In the genomic region with DNA sequence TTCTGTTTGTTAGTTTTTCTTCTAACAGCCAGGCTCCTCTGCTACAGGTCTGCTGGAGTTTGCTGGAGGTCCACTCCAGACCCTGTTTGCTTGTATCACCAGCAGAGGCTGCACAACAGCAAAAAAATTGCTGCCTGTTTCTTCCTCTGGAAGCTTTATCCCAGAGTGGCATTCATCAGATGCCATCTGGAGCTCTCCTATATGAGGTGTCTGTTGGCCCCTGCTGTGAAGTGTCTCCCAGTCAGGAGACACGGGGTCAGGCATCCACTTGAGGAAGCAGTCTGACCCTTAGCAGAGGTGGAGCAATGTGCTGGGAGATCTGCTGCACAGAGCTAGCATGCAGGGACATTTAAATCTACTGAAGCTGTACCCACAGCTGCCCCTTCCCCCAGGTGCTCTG, we compare ENCODE assay signal across 12 cellular contexts. TPM values are rescaled to one million over a fixed set of nuclear protein-coding genes. Genes with fewer than 3 reads are reported as not detected.
DNase-seq lines count a peak whose midpoint lies in the region; ATAC-seq, FAIRE-seq and TF ChIP-seq lines count a peak whose summit lies in the region.
"Had no signal": no experiment of that assay in that cellular context is flagged by ENCODE, and none has a peak within 500 bp of the region (broad histone marks: within the 10 kb centered on the region; RNA-seq: fewer than 3 reads in every experiment).

No MANE protein-coding gene starts in this region.

- H3K36me3 Mint-ChIP-seq in activated CD8-positive, alpha-beta T cell treated with anti-CD3 and anti-CD28 coated beads for 36 hours (ENCODE audit: low read depth) = no peaks in the 10 kb centered on the region
- H3K36me3 Mint-ChIP-seq in activated CD8-positive, alpha-beta T cell treated with anti-CD3 and anti-CD28 coated beads, Interleukin-2, amount 10 ng/mL, durations not matched to agents 7 days and 5 days (ENCODE audit: low read depth) = no peaks in the 10 kb centered on the region
- no peaks in the 10 kb centered on the region for H3K36me3 Mint-ChIP-seq in stimulated activated effector memory CD8-positive, alpha-beta T cell treated with anti-CD3 and anti-CD28 coated beads, Interleukin-12 subunit alpha, Interleukin-12 subunit beta, amount 100 ng/mL, for 72 hours
- H3K36me3 Mint-ChIP-seq in H9 (ENCODE audit: insufficient read depth in 1 of 3, low read depth in 3 of 3) (peaks cover 4 to 20% (median 16%) of the 10 kb centered on the region in 3 experiments; a peak in 6 of 7 replicates), endothelial cell (ENCODE audit: low read depth, unreplicated experiment) (peaks cover 25% of the 10 kb centered on the region)

- no peak for ATAC-seq in activated CD8-positive, alpha-beta T cell treated with anti-CD3 and anti-CD28 coated beads for 36 hours
- no peak for ATAC-seq in activated CD8-positive, alpha-beta T cell treated with anti-CD3 and anti-CD28 coated beads, Interleukin-2, amount 10 ng/mL, durations not matched to agents 7 days and 5 days
- ATAC-seq in stimulated activated effector memory CD8-positive, alpha-beta T cell treated with anti-CD3 and anti-CD28 coated beads, Interleukin-12 subunit alpha, Interleukin-12 subunit beta, amount 100 ng/mL, for 72 hours = peak; percentile 50
- no peak for ATAC-seq in HG03442 (IDR thresholded peaks at IDR 0.05; ENCODE audit: unreplicated experiment)
- ATAC-seq: heart left ventricle, upper lobe of right lung had no signal

- no TSS peak for BruUV-seq in endothelial cell of umbilical vein (replicated peaks; lab: Mats Ljungman, UMichigan)

- H3K9me3 ChIP-seq in endothelial cell of umbilical vein (replicated peaks; ENCODE audit: control insufficient read depth, insufficient read depth, low read length) (no peaks in the 10 kb centered on the region), H9 (ENCODE audit: control insufficient read depth, low read depth, low read length) (no peaks in the 10 kb centered on the region)
- H3K9me3 ChIP-seq: ascending aorta, upper lobe of right lung had no signal

- intact Hi-C loops in activated CD8-positive, alpha-beta T cell treated with anti-CD3 and anti-CD28 coated beads for 36 hours (cut with micrococcal nuclease) = no loop called here
- intact Hi-C loops in endothelial cell of umbilical vein (cut with micrococcal nuclease) = no loop called here

- H3K27me3 Mint-ChIP-seq in activated CD8-positive, alpha-beta T cell treated with anti-CD3 and anti-CD28 coated beads for 36 hours = peaks cover 2% of the 10 kb centered on the region
- H3K27me3 Mint-ChIP-seq in activated CD8-positive, alpha-beta T cell treated with anti-CD3 and anti-CD28 coated beads, Interleukin-2, amount 10 ng/mL, durations not matched to agents 7 days and 5 days (ENCODE audit: low read depth) = peaks cover 4% of the 10 kb centered on the region
- H3K27me3 Mint-ChIP-seq in H9 (ENCODE audit: low read depth) (no peaks in the 10 kb centered on the region), endothelial cell (ENCODE audit: unreplicated experiment) (peaks cover 1% of the 10 kb centered on the region)
- H3K27me3 Mint-ChIP-seq: naive B cell had no signal

- no peak for FAIRE-seq in endothelial cell of umbilical vein (lab: Jason Lieb, UNC)

- dilution Hi-C loops in endothelial cell of umbilical vein (cut with MboI; ENCODE audit: extremely low pct_ligation_motif_present, low sequenced_read_pairs) = loop anchor here (25.0 kb wide), 1 partner anchor 94 kb away; no protein-coding TSS in a partner anchor

- no peak overlapping the region for H3T11ph ChIP-seq in H9 (ENCODE audit: low read length)

- peak overlapping the region; percentile 10 for H3K4me3 Mint-ChIP-seq in activated CD8-positive, alpha-beta T cell treated with anti-CD3 and anti-CD28 coated beads for 36 hours
- H3K4me3 Mint-ChIP-seq in activated CD8-positive, alpha-beta T cell treated with anti-CD3 and anti-CD28 coated beads, Interleukin-2, amount 10 ng/mL, durations not matched to agents 7 days and 5 days = no peak overlapping the region
- peak overlapping the region; percentile 57 for H3K4me3 Mint-ChIP-seq in stimulated activated effector memory CD8-positive, alpha-beta T cell treated with anti-CD3 and anti-CD28 coated beads, Interleukin-12 subunit alpha, Interleukin-12 subunit beta, amount 100 ng/mL, for 72 hours
- H3K4me3 Mint-ChIP-seq in H9 (no peak overlapping the region), endothelial cell (ENCODE audit: unreplicated experiment) (no peak overlapping the region)

- no peaks in the 10 kb centered on the region for H3K23me2 ChIP-seq in H9 (ENCODE audit: insufficient read length, low read depth, low read length, poor library complexity, severe bottlenecking)

- peaks cover 2% of the 10 kb centered on the region for H3K9me3 Mint-ChIP-seq in activated CD8-positive, alpha-beta T cell treated with anti-CD3 and anti-CD28 coated beads for 36 hours
- no peaks in the 10 kb centered on the region for H3K9me3 Mint-ChIP-seq in activated CD8-positive, alpha-beta T cell treated with anti-CD3 and anti-CD28 coated beads, Interleukin-2, amount 10 ng/mL, durations not matched to agents 7 days and 5 days (ENCODE audit: insufficient read depth)
- no peaks in the 10 kb centered on the region for H3K9me3 Mint-ChIP-seq in stimulated activated effector memory CD8-positive, alpha-beta T cell treated with anti-CD3 and anti-CD28 coated beads, Interleukin-12 subunit alpha, Interleukin-12 subunit beta, amount 100 ng/mL, for 72 hours
- H3K9me3 Mint-ChIP-seq in H9 = peaks cover 13 to 26% of the 10 kb centered on the region in 2 experiments
- peaks cover 8% of the 10 kb centered on the region for H3K9me3 Mint-ChIP-seq in endothelial cell (ENCODE audit: unreplicated experiment)

- no peaks in the 10 kb centered on the region for H3K36me3 ChIP-seq in endothelial cell of umbilical vein (ENCODE audit: control insufficient read depth in 2 of 2, extremely low read depth in 1 of 2, insufficient read depth in 2 of 2, low read length in 2 of 2)
- H3K36me3 ChIP-seq: ascending aorta, heart left ventricle, upper lobe of right lung had no signal

- no peak overlapping the region for H3K4ac ChIP-seq in H9 (ENCODE audit: low read depth, low read length)

- no peak overlapping the region for H2AK5ac ChIP-seq in H9 (ENCODE audit: insufficient read length, low read length)

- H3K23ac ChIP-seq in H9 (ENCODE audit: insufficient read length, low read depth, low read length) = no peak overlapping the region

- H2BK120ac ChIP-seq in H9 (ENCODE audit: low read depth, low read length, poor library complexity, severe bottlenecking) = no peak overlapping the region

- H3K9ac ChIP-seq in endothelial cell of umbilical vein (replicated peaks; ENCODE audit: extremely low read depth, insufficient read depth, low read length) (no peak overlapping the region), H9 (ENCODE audit: extremely low read depth, insufficient read length, low read length) (no peak overlapping the region)

- peak overlapping the region; percentile 56 for H2AFZ ChIP-seq in endothelial cell of umbilical vein (ENCODE audit: low read depth, low read length)
- no peak overlapping the region for H2AFZ ChIP-seq in H9 (ENCODE audit: low read length)

- peaks cover 17% of the 10 kb centered on the region for H3K4me1 Mint-ChIP-seq in activated CD8-positive, alpha-beta T cell treated with anti-CD3 and anti-CD28 coated beads for 36 hours (ENCODE audit: low read depth)
- no peaks in the 10 kb centered on the region for H3K4me1 Mint-ChIP-seq in activated CD8-positive, alpha-beta T cell treated with anti-CD3 and anti-CD28 coated beads, Interleukin-2, amount 10 ng/mL, durations not matched to agents 7 days and 5 days (ENCODE audit: low read depth)
- peaks cover 5% of the 10 kb centered on the region for H3K4me1 Mint-ChIP-seq in stimulated activated effector memory CD8-positive, alpha-beta T cell treated with anti-CD3 and anti-CD28 coated beads, Interleukin-12 subunit alpha, Interleukin-12 subunit beta, amount 100 ng/mL, for 72 hours
- peaks cover 6 to 12% of the 10 kb centered on the region in 2 experiments; a peak in 2 of 4 replicates for H3K4me1 Mint-ChIP-seq in H9
- H3K4me1 Mint-ChIP-seq in endothelial cell (ENCODE audit: unreplicated experiment) = no peaks in the 10 kb centered on the region

- H4K20me1 ChIP-seq in endothelial cell of umbilical vein (replicated peaks; ENCODE audit: control insufficient read depth, extremely low read depth, insufficient read depth, low read length) = no peaks in the 10 kb centered on the region
- no peaks in the 10 kb centered on the region for H4K20me1 ChIP-seq in H9 (ENCODE audit: control insufficient read depth, insufficient read depth, insufficient read length)

- no peaks in the 10 kb centered on the region for H3K9me1 ChIP-seq in endothelial cell of umbilical vein (replicated peaks; ENCODE audit: control insufficient read depth, extremely low read depth, insufficient read depth, low read length)

- no peak for TF ChIP-seq CTCF in activated CD8-positive, alpha-beta T cell treated with anti-CD3 and anti-CD28 coated beads for 36 hours (IDR thresholded peaks at IDR 0.05)
- no peak for TF ChIP-seq CTCF in endothelial cell of umbilical vein (IDR thresholded peaks at IDR 0.05; ENCODE audit: extremely low read depth in 1 of 2, insufficient read depth in 1 of 2, low read depth in 1 of 2, low read length in 2 of 2)
- TF ChIP-seq CTCF in H9 (conservative IDR thresholded peaks at IDR 0.05) = no peak
- TF ChIP-seq CTCF in endothelial cell (IDR thresholded peaks at IDR 0.05; ENCODE audit: unreplicated experiment) = no peak

- H2BK12ac ChIP-seq in H9 (ENCODE audit: insufficient read length, low read depth, low read length) = no peak overlapping the region

- H2BK5ac ChIP-seq in H9 (ENCODE audit: insufficient read length, low read length) = no peak overlapping the region

- no peak overlapping the region for H3K56ac ChIP-seq in H9 (ENCODE audit: insufficient read length, low read depth, low read length)

- no peaks in the 10 kb centered on the region for H3K27me3 ChIP-seq in endothelial cell of umbilical vein (ENCODE audit: control insufficient read depth in 2 of 2, insufficient read depth in 2 of 2, low read length in 2 of 2)
- no peaks in the 10 kb centered on the region for H3K27me3 ChIP-seq in H9 (ENCODE audit: insufficient read depth, low read length)
- H3K27me3 ChIP-seq: ascending aorta, heart left ventricle, upper lobe of right lung had no signal

- H3K79me2 ChIP-seq in endothelial cell of umbilical vein (ENCODE audit: control insufficient read depth, insufficient read depth, low read length) = no peaks in the 10 kb centered on the region
- H3K79me2 ChIP-seq in H9 (ENCODE audit: insufficient read depth, low read length) = no peaks in the 10 kb centered on the region

- CTCF ChIA-PET in activated CD8-positive, alpha-beta T cell treated with anti-CD3 and anti-CD28 coated beads for 36 hours (lab: Charles Lee) = interaction anchor here (7.6 kb wide), 1 partner anchor 98 kb away, joined by 97 read pairs; no protein-coding TSS in a partner anchor
- CTCF ChIA-PET in activated CD8-positive, alpha-beta T cell treated with anti-CD3 and anti-CD28 coated beads, Interleukin-2, amount 10 ng/mL, durations not matched to agents 7 days and 5 days (lab: Charles Lee) = interaction anchor here (1.3 to 6.6 kb wide), 3 partner anchors 9 to 98 kb away, joined by 3 to 66 read pairs (median 4); no protein-coding TSS in a partner anchor
- CTCF ChIA-PET in endothelial cell of umbilical vein (lab: Charles Lee) = interaction anchor here (1.1 to 10.2 kb wide), 4 partner anchors 27 to 568 kb away, joined by 3 to 299 read pairs (median 4); partner anchors contain the start of gene CROT

- H4K5ac ChIP-seq in H9 (ENCODE audit: insufficient read length, low read depth, low read length) = no peak overlapping the region

- WGBS in H9 (ENCODE audit: extremely low coverage, insufficient read length, low lambda C conversion rate) = no CpG with 5 or more reads among the region's 1 CpG

- H2BK15ac ChIP-seq in H9 (ENCODE audit: low read depth, low read length) = no peak overlapping the region

- no peak overlapping the region for H3K4me2 ChIP-seq in endothelial cell of umbilical vein (ENCODE audit: insufficient read depth, low read length)
- no peak overlapping the region for H3K4me2 ChIP-seq in H9 (ENCODE audit: insufficient read depth, insufficient read length, low read length)

- TF ChIP-seq POLR2A in endothelial cell of umbilical vein (IDR thresholded peaks at IDR 0.05; ENCODE audit: low read depth, low read length) = no peak

- no peaks in the 10 kb centered on the region for H3K79me1 ChIP-seq in H9 (ENCODE audit: insufficient read depth, low read depth, low read length, poor library complexity, severe bottlenecking)

- no peak overlapping the region for H3K18ac ChIP-seq in H9 (ENCODE audit: insufficient read length, low read depth, low read length)

- H3K27ac ChIP-seq in endothelial cell of umbilical vein (ENCODE audit: insufficient read depth, low read depth, low read length) = no peak overlapping the region
- H3K27ac ChIP-seq in H9 (ENCODE audit: insufficient read length, low read depth, low read length) = no peak overlapping the region
- H3K27ac ChIP-seq: ascending aorta, upper lobe of right lung had no signal

- H3K4me3 ChIP-seq in endothelial cell of umbilical vein (replicated peaks in 1 of 3; ENCODE audit: insufficient read depth in 1 of 3, low read depth in 1 of 3, low read length in 3 of 3) = no peak overlapping the region
- H3K4me3 ChIP-seq: upper lobe of right lung had no signal

- H4K8ac ChIP-seq in H9 (replicated peaks; ENCODE audit: insufficient read length, low read depth, low read length) = no peak overlapping the region

- POLR2A ChIA-PET in activated CD8-positive, alpha-beta T cell treated with anti-CD3 and anti-CD28 coated beads for 36 hours (lab: Charles Lee) = interaction anchor here (1.1 kb wide), 1 partner anchor 26 kb away, joined by 4 read pairs; no protein-coding TSS in a partner anchor
- POLR2A ChIA-PET in activated CD8-positive, alpha-beta T cell treated with anti-CD3 and anti-CD28 coated beads, Interleukin-2, amount 10 ng/mL, durations not matched to agents 7 days and 5 days (lab: Charles Lee) = no interaction called here
- POLR2A ChIA-PET in endothelial cell of umbilical vein (lab: Charles Lee) = no interaction called here

- no peak overlapping the region for H4K91ac ChIP-seq in H9 (ENCODE audit: insufficient read length, low read depth, low read length)

- no peak for DNase-seq in activated CD8-positive, alpha-beta T cell treated with anti-CD3 and anti-CD28 coated beads for 36 hours
- DNase-seq in activated CD8-positive, alpha-beta T cell treated with anti-CD3 and anti-CD28 coated beads, Interleukin-2, amount 10 ng/mL, durations not matched to agents 7 days and 5 days = no peak
- DNase-seq in NCI-H2227 treated with DMSO at 0.1 percent for 48 hours (lab: John Stamatoyannopoulos, UW) (peak; percentile 62), endothelial cell of umbilical vein (ENCODE audit: low read depth, low spot score) (no peak), H9 (no peak), endothelial cell (ENCODE audit: low spot score) (no peak)
- DNase-seq in stimulated activated effector memory CD8-positive, alpha-beta T cell treated with anti-CD3 and anti-CD28 coated beads, Interleukin-12 subunit alpha, Interleukin-12 subunit beta, amount 100 ng/mL, for 72 hours (ENCODE audit: low spot score in 2 of 2) = no peak
- DNase-seq: naive B cell, upper lobe of right lung had no signal

- no peak overlapping the region for H2BK20ac ChIP-seq in H9 (ENCODE audit: low read depth, low read length, poor library complexity, severe bottlenecking)

- H3K14ac ChIP-seq in H9 (ENCODE audit: insufficient read depth, low read length) = no peak overlapping the region

- peak overlapping the region; percentile 68 for H3K27ac Mint-ChIP-seq in activated CD8-positive, alpha-beta T cell treated with anti-CD3 and anti-CD28 coated beads for 36 hours
- H3K27ac Mint-ChIP-seq in activated CD8-positive, alpha-beta T cell treated with anti-CD3 and anti-CD28 coated beads, Interleukin-2, amount 10 ng/mL, durations not matched to agents 7 days and 5 days = no peak overlapping the region
- peak overlapping the region; percentile 88 for H3K27ac Mint-ChIP-seq in stimulated activated effector memory CD8-positive, alpha-beta T cell treated with anti-CD3 and anti-CD28 coated beads, Interleukin-12 subunit alpha, Interleukin-12 subunit beta, amount 100 ng/mL, for 72 hours
- H3K27ac Mint-ChIP-seq in H9 (no peak overlapping the region), endothelial cell (ENCODE audit: unreplicated experiment) (no peak overlapping the region)

- H3K4me1 ChIP-seq in endothelial cell of umbilical vein (ENCODE audit: control insufficient read depth, extremely low read depth, insufficient read depth, low read length) (peaks cover 3% of the 10 kb centered on the region), H9 (ENCODE audit: insufficient read depth, low read length) (no peaks in the 10 kb centered on the region)
- H3K4me1 ChIP-seq: ascending aorta, upper lobe of right lung had no signal

RNA-seq across cellular contexts. Expression of gene CROT, which starts 26.7 kb away (rescaled TPM):
- total RNA-seq in activated CD8-positive, alpha-beta T cell treated with anti-CD3 and anti-CD28 coated beads for 36 hours = 1 to 10 TPM; 7.2 to 7.3 TPM
- 10 to 100 TPM; 10.2 to 12.5 TPM for total RNA-seq in activated CD8-positive, alpha-beta T cell treated with anti-CD3 and anti-CD28 coated beads, Interleukin-2, amount 10 ng/mL, durations not matched to agents 7 days and 5 days
- total RNA-seq in endothelial cell of umbilical vein (5.7 and 6.6 TPM in 2 replicates), H9 (2021) (6.0 and 6.2 TPM in 2 replicates), endothelial cell (ENCODE audit: unreplicated experiment) (11.1 TPM)
- polyA plus RNA-seq in endothelial cell of umbilical vein = 2.7 and 3.3 TPM in 2 replicates
- polyA plus RNA-seq in endothelial cell of umbilical vein (2011; cell fraction: cytosol; rRNA removed) = 2.1 and 3.1 TPM in 2 replicates
- 17.5 and 20.3 TPM in 2 replicates for polyA plus RNA-seq in endothelial cell of umbilical vein (2011; cell fraction: nucleus; rRNA removed)
- 5.6 and 8.9 TPM in 2 replicates for polyA plus RNA-seq in endothelial cell of umbilical vein (2012)
- polyA minus RNA-seq in endothelial cell of umbilical vein = 5.2 and 5.7 TPM in 2 replicates
- polyA minus RNA-seq in endothelial cell of umbilical vein (2011; cell fraction: cytosol; rRNA and poly(A)+ RNA removed) = 0.82 TPM
- 14.8 and 20.8 TPM in 2 replicates for polyA minus RNA-seq in endothelial cell of umbilical vein (2011; cell fraction: nucleus; rRNA and poly(A)+ RNA removed)

Comparison
In these comparisons a context has a peak if more than half of its experiments do, and no peak if none do; other contexts are left out.
1. H3K27ac Mint-ChIP-seq: peak in activated CD8-positive, alpha-beta T cell treated with anti-CD3 and anti-CD28 coated beads for 36 hours (single experiment) and stimulated activated effector memory CD8-positive, alpha-beta T cell treated with anti-CD3 and anti-CD28 coated beads, Interleukin-12 subunit alpha, Interleukin-12 subunit beta, amount 100 ng/mL, for 72 hours (single experiment); none in activated CD8-positive, alpha-beta T cell treated with anti-CD3 and anti-CD28 coated beads, Interleukin-2, amount 10 ng/mL, durations not matched to agents 7 days and 5 days (single experiment), H9 (0 of 3) and endothelial cell (single experiment).
2. H3K4me3 Mint-ChIP-seq: peak in activated CD8-positive, alpha-beta T cell treated with anti-CD3 and anti-CD28 coated beads for 36 hours (single experiment) and stimulated activated effector memory CD8-positive, alpha-beta T cell treated with anti-CD3 and anti-CD28 coated beads, Interleukin-12 subunit alpha, Interleukin-12 subunit beta, amount 100 ng/mL, for 72 hours (single experiment); none in activated CD8-positive, alpha-beta T cell treated with anti-CD3 and anti-CD28 coated beads, Interleukin-2, amount 10 ng/mL, durations not matched to agents 7 days and 5 days (single experiment), H9 (0 of 2) and endothelial cell (single experiment).